15 cellular contexts compared by ENCODE assay signal in the genomic region with DNA sequence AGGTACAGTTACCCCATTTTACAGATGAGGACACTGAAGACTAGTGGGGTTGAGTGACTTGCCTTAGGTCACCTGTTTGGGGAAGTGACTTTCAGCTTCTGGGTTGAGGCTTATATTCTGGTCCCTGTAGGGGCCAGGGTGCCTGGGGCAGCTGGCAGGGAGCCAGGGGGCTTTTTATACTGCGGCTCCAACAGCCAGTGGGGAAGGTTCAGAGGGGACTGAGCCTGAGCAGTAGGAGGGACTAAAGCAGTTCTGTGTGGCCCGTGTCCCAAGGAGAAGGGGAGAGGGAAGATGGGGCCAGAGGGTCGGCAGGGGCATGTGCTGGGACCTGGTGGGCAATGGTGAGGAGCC. TPM values are rescaled to one million over a fixed set of nuclear protein-coding genes. Genes with fewer than 3 reads are reported as not detected.
DNase-seq lines count a peak whose midpoint lies in the region; ATAC-seq and TF ChIP-seq lines count a peak whose summit lies in the region.
"Had no signal": no experiment of that assay in that cellular context is flagged by ENCODE, and none has a peak within 500 bp of the region (broad histone marks: within the 10 kb centered on the region; RNA-seq: fewer than 3 reads in every experiment).

No MANE protein-coding gene starts in this region.

- BruUV-seq in Panc1 (replicated peaks; lab: Mats Ljungman, UMichigan), result no TSS peak

- no peaks in the 10 kb centered on the region for H3K27me3 ChIP-seq in Panc1 (ENCODE audit: control insufficient read depth, insufficient read depth, low read length)
- H3K27me3 ChIP-seq in lower lobe of right lung (ENCODE audit: low read depth), result no peaks in the 10 kb centered on the region
- H3K27me3 ChIP-seq: vagina had no signal

- H3K36me3 Mint-ChIP-seq in activated CD4-positive, alpha-beta T cell treated with anti-CD3 and anti-CD28 coated beads, Interleukin-2, amount 10 ng/mL, durations not matched to agents 24 days and 14 days (ENCODE audit: low read depth), result peaks cover 15% of the 10 kb centered on the region

- H3K4me1 ChIP-seq in Panc1 (ENCODE audit: control insufficient read depth, insufficient read depth, low read length) (peaks cover 60% of the 10 kb centered on the region), lower lobe of right lung (peaks cover 74% of the 10 kb centered on the region)

- intact Hi-C loops in Panc1 (cut with micrococcal nuclease; ENCODE audit: unreplicated experiment), result no loop called here
- intact Hi-C loops in lower lobe of right lung (cut with DNase I), result no loop called here
- intact Hi-C loops in activated CD4-positive, alpha-beta T cell treated with anti-CD3 and anti-CD28 coated beads, Interleukin-2, amount 10 ng/mL, durations not matched to agents 24 days and 14 days (cut with micrococcal nuclease), result no loop called here

- H3K9me3 Mint-ChIP-seq in stimulated activated naive CD8-positive, alpha-beta T cell treated with anti-CD3 and anti-CD28 coated beads, Interleukin-15, amount 100 ng/mL, for 72 hours, result no peaks in the 10 kb centered on the region
- no peaks in the 10 kb centered on the region for H3K9me3 Mint-ChIP-seq in activated CD4-positive, alpha-beta T cell treated with anti-CD3 and anti-CD28 coated beads, Interleukin-2, amount 10 ng/mL, durations not matched to agents 24 days and 14 days
- H3K9me3 Mint-ChIP-seq: immature natural killer cell; T-helper 1 cell treated with Interleukin-12 subunit alpha and Interleukin-12 subunit beta and Interleukin-4 antibody, amounts not matched to agents 30 μg/mL and 1 μg/mL, for 36 hours had no signal

- no peak overlapping the region for H3K4me3 ChIP-seq in Panc1 (ENCODE audit: low read depth in 2 of 2, low read length in 2 of 2)
- H3K4me3 ChIP-seq in lower lobe of right lung, result no peak overlapping the region
- H3K4me3 ChIP-seq: vagina had no signal

- H3K9me3 ChIP-seq in Panc1 (ENCODE audit: control insufficient read depth, insufficient read depth, low read depth, low read length), result no peaks in the 10 kb centered on the region
- H3K9me3 ChIP-seq in lower lobe of right lung, result no peaks in the 10 kb centered on the region
- H3K9me3 ChIP-seq: vagina had no signal

- peak overlapping the region; percentile 69 for H3K27ac ChIP-seq in Panc1 (ENCODE audit: low read length)
- H3K27ac ChIP-seq in lower lobe of right lung, result peak overlapping the region; percentile 29
- H3K27ac ChIP-seq: vagina had no signal

- no peaks in the 10 kb centered on the region for H3K27me3 Mint-ChIP-seq in stimulated activated naive CD8-positive, alpha-beta T cell treated with anti-CD3 and anti-CD28 coated beads, Interleukin-15, amount 100 ng/mL, for 72 hours
- no peaks in the 10 kb centered on the region for H3K27me3 Mint-ChIP-seq in activated CD4-positive, alpha-beta T cell treated with anti-CD3 and anti-CD28 coated beads, Interleukin-2, amount 10 ng/mL, durations not matched to agents 24 days and 14 days

- ATAC-seq in stimulated activated naive CD8-positive, alpha-beta T cell treated with anti-CD3 and anti-CD28 coated beads, Interleukin-15, amount 100 ng/mL, for 72 hours, result no peak
- no peak for ATAC-seq in stimulated activated naive CD8-positive, alpha-beta T cell treated with anti-CD3 and anti-CD28 coated beads, Interleukin-15, Interleukin-2, amounts not matched to agents 100 U/mL and 50 U/mL, for 24 hours
- ATAC-seq in Panc1, result no peak
- no peak for ATAC-seq in lower lobe of right lung

- POLR2A ChIA-PET in Panc1 (lab: Charles Lee), result interaction anchor here (0.6 kb wide), 1 partner anchor 13 kb away, joined by 3 read pairs; no protein-coding TSS in a partner anchor

- no peak for DNase-seq in stimulated activated naive CD8-positive, alpha-beta T cell treated with anti-CD3 and anti-CD28 coated beads, Interleukin-15, amount 100 ng/mL, for 72 hours
- no peak for DNase-seq in stimulated activated naive CD8-positive, alpha-beta T cell treated with anti-CD3 and anti-CD28 coated beads, Interleukin-15, Interleukin-2, amounts not matched to agents 100 U/mL and 50 U/mL, for 24 hours
- DNase-seq in Panc1 (ENCODE audit: low read depth, low spot score), result no peak
- DNase-seq in lower lobe of right lung, result no peak
- no peak for DNase-seq in HK-2 (ENCODE audit: unreplicated experiment)
- DNase-seq in ACHN, result no peak
- no peak for DNase-seq in activated CD4-positive, alpha-beta T cell treated with anti-CD3 and anti-CD28 coated beads, Interleukin-2, amount 10 ng/mL, durations not matched to agents 24 days and 14 days
- no peak for DNase-seq in NCI-H510A treated with DMSO at 0.1 percent for 48 hours (lab: John Stamatoyannopoulos, UW)
- DNase-seq: activated CD4-positive, alpha-beta T cell treated with anti-CD3 and anti-CD28 coated beads, Interleukin-2, amount 50 U/mL, for 1 hour; activated effector memory CD4-positive, alpha-beta T cell treated with anti-CD3 and anti-CD28 coated beads, Interleukin-2, amount 50 U/mL, for 16 hours; effector memory CD4-positive, alpha-beta T cell; GOT3; immature natural killer cell had no signal

- in situ Hi-C loops in Panc1 (cut with HindIII; ENCODE audit: low pct_unique_long_range_greater_than_20kb, low sequenced_read_pairs), result no loop called here
- in situ Hi-C loops in ACHN (cut with HindIII; ENCODE audit: low pct_ligation_motif_present, low pct_unique_long_range_greater_than_20kb, low sequenced_read_pairs), result no loop called here

- no peak overlapping the region for H3K4me3 Mint-ChIP-seq in stimulated activated naive CD8-positive, alpha-beta T cell treated with anti-CD3 and anti-CD28 coated beads, Interleukin-15, amount 100 ng/mL, for 72 hours
- H3K4me3 Mint-ChIP-seq in activated CD4-positive, alpha-beta T cell treated with anti-CD3 and anti-CD28 coated beads, Interleukin-2, amount 10 ng/mL, durations not matched to agents 24 days and 14 days, result no peak overlapping the region
- H3K4me3 Mint-ChIP-seq: immature natural killer cell; T-helper 1 cell treated with Interleukin-12 subunit alpha and Interleukin-12 subunit beta and Interleukin-4 antibody, amounts not matched to agents 30 μg/mL and 1 μg/mL, for 36 hours had no signal

- H3K36me3 ChIP-seq in Panc1 (ENCODE audit: control insufficient read depth, insufficient read depth, low read length) (no peaks in the 10 kb centered on the region; the same call in 1 of the 2 replicates), lower lobe of right lung (peaks cover 18% of the 10 kb centered on the region)
- H3K36me3 ChIP-seq: vagina had no signal

- TF ChIP-seq CTCF in Panc1 (IDR thresholded peaks at IDR 0.05) (no peak), lower lobe of right lung (IDR thresholded peaks at IDR 0.05) (no peak)

- peaks cover 44% of the 10 kb centered on the region for H3K4me1 Mint-ChIP-seq in stimulated activated naive CD8-positive, alpha-beta T cell treated with anti-CD3 and anti-CD28 coated beads, Interleukin-15, amount 100 ng/mL, for 72 hours
- peaks cover 21% of the 10 kb centered on the region for H3K4me1 Mint-ChIP-seq in activated CD4-positive, alpha-beta T cell treated with anti-CD3 and anti-CD28 coated beads, Interleukin-2, amount 10 ng/mL, durations not matched to agents 24 days and 14 days

- CTCF ChIA-PET in Panc1 (lab: Charles Lee), result no interaction called here

- peak overlapping the region; percentile 38 to 54 for H3K27ac Mint-ChIP-seq in stimulated activated naive CD8-positive, alpha-beta T cell treated with anti-CD3 and anti-CD28 coated beads, Interleukin-15, amount 100 ng/mL, for 72 hours
- no peak overlapping the region for H3K27ac Mint-ChIP-seq in activated CD4-positive, alpha-beta T cell treated with anti-CD3 and anti-CD28 coated beads, Interleukin-2, amount 10 ng/mL, durations not matched to agents 24 days and 14 days
- H3K27ac Mint-ChIP-seq: T-helper 1 cell treated with Interleukin-12 subunit alpha and Interleukin-12 subunit beta and Interleukin-4 antibody, amounts not matched to agents 30 μg/mL and 1 μg/mL, for 36 hours had no signal

RNA-seq across cellular contexts. Expression of gene SLC6A6, which starts 37.7 kb away (rescaled TPM):
- total RNA-seq in Panc1 (2021; ENCODE audit: unreplicated experiment) (61.0 TPM), lower lobe of right lung (84.0 TPM)
- polyA plus RNA-seq in Panc1 (2012; ENCODE audit: insufficient read length), result 53.8 TPM
- 53.9 and 63.7 TPM in 2 replicates for total RNA-seq in activated CD4-positive, alpha-beta T cell treated with anti-CD3 and anti-CD28 coated beads, Interleukin-2, amount 10 ng/mL, durations not matched to agents 24 days and 14 days
